In genomic region chr4:3250956-3251690, GRCh38 we compare ENCODE assay signal across 1 cellular context.
TF ChIP-seq lines count a peak whose summit lies in the region.

No MANE protein-coding gene starts in this region.

TF ChIP-seq in GM23338, 12 proteins besides CTCF, POLR2A, EP300 and RAD21 (continued from another document):
- TF ChIP-seq ZNF114 (CRISPR knock-in tag; IDR thresholded peaks at IDR 0.05) (no peak), JUNB (IDR thresholded peaks at IDR 0.05; ENCODE audit: unreplicated experiment) (no peak), STAT1 (IDR thresholded peaks at IDR 0.05; ENCODE audit: unreplicated experiment) (no peak), POLR2AphosphoS5 (IDR thresholded peaks at IDR 0.05; ENCODE audit: low read depth) (no peak), EZH2 (IDR thresholded peaks at IDR 0.05; ENCODE audit: low read depth, unreplicated experiment) (no peak)
- TF ChIP-seq, protein P1, sequence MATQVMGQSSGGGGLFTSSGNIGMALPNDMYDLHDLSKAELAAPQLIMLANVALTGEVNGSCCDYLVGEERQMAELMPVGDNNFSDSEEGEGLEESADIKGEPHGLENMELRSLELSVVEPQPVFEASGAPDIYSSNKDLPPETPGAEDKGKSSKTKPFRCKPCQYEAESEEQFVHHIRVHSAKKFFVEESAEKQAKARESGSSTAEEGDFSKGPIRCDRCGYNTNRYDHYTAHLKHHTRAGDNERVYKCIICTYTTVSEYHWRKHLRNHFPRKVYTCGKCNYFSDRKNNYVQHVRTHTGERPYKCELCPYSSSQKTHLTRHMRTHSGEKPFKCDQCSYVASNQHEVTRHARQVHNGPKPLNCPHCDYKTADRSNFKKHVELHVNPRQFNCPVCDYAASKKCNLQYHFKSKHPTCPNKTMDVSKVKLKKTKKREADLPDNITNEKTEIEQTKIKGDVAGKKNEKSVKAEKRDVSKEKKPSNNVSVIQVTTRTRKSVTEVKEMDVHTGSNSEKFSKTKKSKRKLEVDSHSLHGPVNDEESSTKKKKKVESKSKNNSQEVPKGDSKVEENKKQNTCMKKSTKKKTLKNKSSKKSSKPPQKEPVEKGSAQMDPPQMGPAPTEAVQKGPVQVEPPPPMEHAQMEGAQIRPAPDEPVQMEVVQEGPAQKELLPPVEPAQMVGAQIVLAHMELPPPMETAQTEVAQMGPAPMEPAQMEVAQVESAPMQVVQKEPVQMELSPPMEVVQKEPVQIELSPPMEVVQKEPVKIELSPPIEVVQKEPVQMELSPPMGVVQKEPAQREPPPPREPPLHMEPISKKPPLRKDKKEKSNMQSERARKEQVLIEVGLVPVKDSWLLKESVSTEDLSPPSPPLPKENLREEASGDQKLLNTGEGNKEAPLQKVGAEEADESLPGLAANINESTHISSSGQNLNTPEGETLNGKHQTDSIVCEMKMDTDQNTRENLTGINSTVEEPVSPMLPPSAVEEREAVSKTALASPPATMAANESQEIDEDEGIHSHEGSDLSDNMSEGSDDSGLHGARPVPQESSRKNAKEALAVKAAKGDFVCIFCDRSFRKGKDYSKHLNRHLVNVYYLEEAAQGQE (IDR thresholded peaks at IDR 0.05; ENCODE audit: unreplicated experiment) = no peak
- TF ChIP-seq, protein P2, sequence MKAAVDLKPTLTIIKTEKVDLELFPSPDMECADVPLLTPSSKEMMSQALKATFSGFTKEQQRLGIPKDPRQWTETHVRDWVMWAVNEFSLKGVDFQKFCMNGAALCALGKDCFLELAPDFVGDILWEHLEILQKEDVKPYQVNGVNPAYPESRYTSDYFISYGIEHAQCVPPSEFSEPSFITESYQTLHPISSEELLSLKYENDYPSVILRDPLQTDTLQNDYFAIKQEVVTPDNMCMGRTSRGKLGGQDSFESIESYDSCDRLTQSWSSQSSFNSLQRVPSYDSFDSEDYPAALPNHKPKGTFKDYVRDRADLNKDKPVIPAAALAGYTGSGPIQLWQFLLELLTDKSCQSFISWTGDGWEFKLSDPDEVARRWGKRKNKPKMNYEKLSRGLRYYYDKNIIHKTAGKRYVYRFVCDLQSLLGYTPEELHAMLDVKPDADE (IDR thresholded peaks at IDR 0.05) = no peak
